1 cellular context compared by ENCODE assay signal in the genomic region with DNA sequence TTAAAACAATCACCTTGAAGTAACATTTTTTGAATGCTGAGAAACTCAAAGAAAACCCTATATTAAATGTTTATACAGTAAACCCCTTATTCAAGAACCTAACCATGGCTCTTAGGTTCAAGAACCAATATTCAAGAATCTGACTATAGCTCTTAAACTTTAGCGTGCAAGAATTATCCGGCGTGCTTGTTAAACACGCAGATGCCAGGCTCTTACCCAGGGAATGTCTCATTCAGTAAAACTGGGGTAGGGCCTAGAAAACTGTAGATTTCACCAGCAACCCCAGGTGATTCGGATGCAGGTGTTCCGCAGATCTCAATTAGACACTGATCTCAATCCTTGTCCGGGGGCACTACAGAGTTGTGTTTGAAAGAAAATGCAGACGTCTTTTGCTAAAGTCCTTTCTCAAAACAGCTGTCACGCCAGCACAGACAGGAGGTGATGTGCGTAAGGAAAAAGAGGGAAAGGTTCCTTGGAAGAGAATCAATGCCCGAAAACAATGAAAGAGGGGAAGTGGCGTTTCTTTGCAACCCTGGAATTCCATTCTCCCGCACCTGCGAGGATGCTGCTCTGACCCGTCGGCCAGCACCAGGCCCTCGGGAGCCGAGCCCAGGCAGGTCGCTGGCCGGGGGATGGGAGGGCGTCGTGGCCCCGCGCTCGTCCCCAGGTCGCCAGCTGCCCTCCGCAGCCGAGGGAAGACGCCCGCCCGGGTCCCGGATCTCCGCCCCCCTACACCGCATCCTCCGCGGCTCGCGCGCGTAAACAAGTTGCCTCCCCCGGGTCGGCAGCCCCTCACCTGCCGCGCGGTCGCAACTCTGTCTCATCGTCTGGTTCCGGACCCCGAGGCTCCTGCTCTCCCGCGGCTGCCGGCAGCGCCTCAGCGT.
TF ChIP-seq lines count a peak whose summit lies in the region.

No MANE protein-coding gene starts in this region.

TF ChIP-seq in K562, 482 proteins besides CTCF, POLR2A, EP300 and RAD21 (continued from another document and continues in another):
- TF ChIP-seq, protein P1, sequence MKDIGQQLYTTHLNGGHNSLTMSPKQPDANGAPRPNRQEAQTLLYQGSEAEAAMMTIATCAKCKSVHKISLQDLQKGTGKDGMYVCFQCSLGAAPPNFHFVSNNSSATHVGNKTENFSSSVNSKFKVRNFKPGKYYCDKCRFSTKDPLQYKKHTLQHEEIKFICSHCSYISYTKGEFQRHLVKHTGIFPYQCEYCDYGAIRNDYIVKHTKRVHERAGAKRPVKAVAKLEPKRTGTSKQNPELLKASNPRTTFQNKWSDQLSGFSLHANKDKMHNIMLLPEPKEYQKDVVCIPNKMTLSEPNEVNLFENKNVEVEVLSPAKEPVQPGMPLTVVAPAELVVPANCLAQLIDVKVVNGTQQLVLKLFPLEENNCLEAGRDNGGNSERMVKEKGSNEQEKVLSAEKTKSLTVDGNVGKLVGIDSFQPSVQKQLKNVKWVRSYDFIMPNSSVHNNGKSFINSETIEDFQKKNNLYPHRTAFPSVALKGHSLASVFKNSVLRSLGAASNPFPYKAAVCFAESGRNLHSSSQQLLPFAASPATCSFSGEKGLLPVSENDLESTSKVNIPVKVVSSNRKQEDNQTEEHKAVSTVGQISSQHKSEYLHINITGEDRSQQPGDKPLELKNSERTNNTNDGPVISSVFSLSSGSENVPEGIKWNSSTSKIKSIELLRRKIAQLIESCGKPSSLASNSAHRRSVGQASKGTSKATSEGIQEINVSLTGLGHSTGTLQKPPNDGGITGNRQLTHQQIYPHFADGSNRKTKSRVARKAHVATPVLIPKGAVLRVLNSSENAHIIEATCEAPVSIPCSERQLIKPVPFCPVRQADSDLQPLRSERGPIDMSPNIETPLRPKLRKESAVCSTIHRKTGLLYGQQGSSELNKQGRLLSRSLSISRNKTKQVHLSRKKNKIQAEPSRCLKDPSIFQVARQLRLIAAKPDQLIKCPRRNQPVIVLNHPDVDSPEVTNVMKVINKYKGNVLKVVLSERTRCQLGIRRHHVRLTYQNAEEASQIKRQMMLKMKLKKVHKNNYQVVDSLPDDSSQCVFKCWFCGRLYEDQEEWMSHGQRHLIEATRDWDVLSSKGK (CRISPR knock-in tag; IDR thresholded peaks at IDR 0.05): no peak
- TF ChIP-seq EP400 (IDR thresholded peaks at IDR 0.05) (no peak), ARID2 (IDR thresholded peaks at IDR 0.05) (no peak), ZNF133 (CRISPR knock-in tag; IDR thresholded peaks at IDR 0.05) (no peak), MBD2 (IDR thresholded peaks at IDR 0.05; ENCODE audit: borderline replicate concordance, low read depth) (no peak), NCOR1 (IDR thresholded peaks at IDR 0.05) (no peak), TBP (optimal IDR thresholded peaks at IDR 0.05; ENCODE audit: low read depth, low read length) (no peak), KAT7 (CRISPR knock-in tag; IDR thresholded peaks at IDR 0.05; ENCODE audit: borderline replicate concordance) (peak; percentile 95; the same call in 1 of the 2 replicates), ZNF431 (CRISPR knock-in tag; IDR thresholded peaks at IDR 0.05) (no peak), RBM25 (IDR thresholded peaks at IDR 0.05; ENCODE audit: low read depth, low read length, severe bottlenecking) (no peak), SMAD1 (IDR thresholded peaks at IDR 0.05; ENCODE audit: low read depth, low read length, partially characterized antibody) (no peak), CHD1 (IDR thresholded peaks at IDR 0.05; ENCODE audit: low read length) (peak; percentile 25), CREB1 (IDR thresholded peaks at IDR 0.05) (no peak), CREB1 (CRISPR knock-in tag; IDR thresholded peaks at IDR 0.05) (no peak), RUNX1 (IDR thresholded peaks at IDR 0.05; ENCODE audit: low read depth) (no peak), PML (IDR thresholded peaks at IDR 0.05; ENCODE audit: low read length) (0 out of 2 replicates have a peak, but pooled peaks have one; percentile 1), PRPF4 (IDR thresholded peaks at IDR 0.05; ENCODE audit: insufficient read depth, low read depth, low read length, poor library complexity, severe bottlenecking) (no peak), EGR1 (conservative IDR thresholded peaks at IDR 0.05) (peak; percentile 38), ZNF146 (CRISPR knock-in tag; IDR thresholded peaks at IDR 0.05; ENCODE audit: unreplicated experiment) (no peak), GABPB1 (CRISPR knock-in tag; IDR thresholded peaks at IDR 0.05) (peak; percentile 3; the same call in 1 of the 2 replicates), ZNF263 (CRISPR knock-in tag; IDR thresholded peaks at IDR 0.05; ENCODE audit: borderline replicate concordance) (no peak), C11orf30 (IDR thresholded peaks at IDR 0.05; ENCODE audit: low read depth) (no peak), SAFB (IDR thresholded peaks at IDR 0.05; ENCODE audit: borderline replicate concordance, low read depth, low read length) (peak; percentile 19; the same call in 1 of the 2 replicates), NFRKB (IDR thresholded peaks at IDR 0.05; ENCODE audit: low read depth) (no peak)
- TF ChIP-seq, protein P2, sequence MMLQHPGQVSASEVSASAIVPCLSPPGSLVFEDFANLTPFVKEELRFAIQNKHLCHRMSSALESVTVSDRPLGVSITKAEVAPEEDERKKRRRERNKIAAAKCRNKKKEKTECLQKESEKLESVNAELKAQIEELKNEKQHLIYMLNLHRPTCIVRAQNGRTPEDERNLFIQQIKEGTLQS (IDR thresholded peaks at IDR 0.05): no peak
- TF ChIP-seq, protein P2 (CRISPR knock-in tag; conservative IDR thresholded peaks at IDR 0.05): no peak
- TF ChIP-seq, protein P3, sequence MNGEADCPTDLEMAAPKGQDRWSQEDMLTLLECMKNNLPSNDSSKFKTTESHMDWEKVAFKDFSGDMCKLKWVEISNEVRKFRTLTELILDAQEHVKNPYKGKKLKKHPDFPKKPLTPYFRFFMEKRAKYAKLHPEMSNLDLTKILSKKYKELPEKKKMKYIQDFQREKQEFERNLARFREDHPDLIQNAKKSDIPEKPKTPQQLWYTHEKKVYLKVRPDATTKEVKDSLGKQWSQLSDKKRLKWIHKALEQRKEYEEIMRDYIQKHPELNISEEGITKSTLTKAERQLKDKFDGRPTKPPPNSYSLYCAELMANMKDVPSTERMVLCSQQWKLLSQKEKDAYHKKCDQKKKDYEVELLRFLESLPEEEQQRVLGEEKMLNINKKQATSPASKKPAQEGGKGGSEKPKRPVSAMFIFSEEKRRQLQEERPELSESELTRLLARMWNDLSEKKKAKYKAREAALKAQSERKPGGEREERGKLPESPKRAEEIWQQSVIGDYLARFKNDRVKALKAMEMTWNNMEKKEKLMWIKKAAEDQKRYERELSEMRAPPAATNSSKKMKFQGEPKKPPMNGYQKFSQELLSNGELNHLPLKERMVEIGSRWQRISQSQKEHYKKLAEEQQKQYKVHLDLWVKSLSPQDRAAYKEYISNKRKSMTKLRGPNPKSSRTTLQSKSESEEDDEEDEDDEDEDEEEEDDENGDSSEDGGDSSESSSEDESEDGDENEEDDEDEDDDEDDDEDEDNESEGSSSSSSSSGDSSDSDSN (IDR thresholded peaks at IDR 0.05; ENCODE audit: borderline replicate concordance in 1 of 2, low read depth in 2 of 2, low read length in 2 of 2): peak in 1 of 2 experiments; percentile 57; a peak in 1 of 4 replicates
- TF ChIP-seq, protein P4, sequence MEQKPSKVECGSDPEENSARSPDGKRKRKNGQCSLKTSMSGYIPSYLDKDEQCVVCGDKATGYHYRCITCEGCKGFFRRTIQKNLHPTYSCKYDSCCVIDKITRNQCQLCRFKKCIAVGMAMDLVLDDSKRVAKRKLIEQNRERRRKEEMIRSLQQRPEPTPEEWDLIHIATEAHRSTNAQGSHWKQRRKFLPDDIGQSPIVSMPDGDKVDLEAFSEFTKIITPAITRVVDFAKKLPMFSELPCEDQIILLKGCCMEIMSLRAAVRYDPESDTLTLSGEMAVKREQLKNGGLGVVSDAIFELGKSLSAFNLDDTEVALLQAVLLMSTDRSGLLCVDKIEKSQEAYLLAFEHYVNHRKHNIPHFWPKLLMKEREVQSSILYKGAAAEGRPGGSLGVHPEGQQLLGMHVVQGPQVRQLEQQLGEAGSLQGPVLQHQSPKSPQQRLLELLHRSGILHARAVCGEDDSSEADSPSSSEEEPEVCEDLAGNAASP (IDR thresholded peaks at IDR 0.05): no peak
- TF ChIP-seq, protein P5, sequence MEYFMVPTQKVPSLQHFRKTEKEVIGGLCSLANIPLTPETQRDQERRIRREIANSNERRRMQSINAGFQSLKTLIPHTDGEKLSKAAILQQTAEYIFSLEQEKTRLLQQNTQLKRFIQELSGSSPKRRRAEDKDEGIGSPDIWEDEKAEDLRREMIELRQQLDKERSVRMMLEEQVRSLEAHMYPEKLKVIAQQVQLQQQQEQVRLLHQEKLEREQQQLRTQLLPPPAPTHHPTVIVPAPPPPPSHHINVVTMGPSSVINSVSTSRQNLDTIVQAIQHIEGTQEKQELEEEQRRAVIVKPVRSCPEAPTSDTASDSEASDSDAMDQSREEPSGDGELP (CRISPR knock-in tag; IDR thresholded peaks at IDR 0.05; ENCODE audit: borderline replicate concordance): 0 out of 2 replicates have a peak, but pooled peaks have one; percentile 15
- TF ChIP-seq, protein P6, sequence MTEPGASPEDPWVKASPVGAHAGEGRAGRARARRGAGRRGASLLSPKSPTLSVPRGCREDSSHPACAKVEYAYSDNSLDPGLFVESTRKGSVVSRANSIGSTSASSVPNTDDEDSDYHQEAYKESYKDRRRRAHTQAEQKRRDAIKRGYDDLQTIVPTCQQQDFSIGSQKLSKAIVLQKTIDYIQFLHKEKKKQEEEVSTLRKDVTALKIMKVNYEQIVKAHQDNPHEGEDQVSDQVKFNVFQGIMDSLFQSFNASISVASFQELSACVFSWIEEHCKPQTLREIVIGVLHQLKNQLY (CRISPR knock-in tag; conservative IDR thresholded peaks at IDR 0.05): no peak
- TF ChIP-seq, protein P7, sequence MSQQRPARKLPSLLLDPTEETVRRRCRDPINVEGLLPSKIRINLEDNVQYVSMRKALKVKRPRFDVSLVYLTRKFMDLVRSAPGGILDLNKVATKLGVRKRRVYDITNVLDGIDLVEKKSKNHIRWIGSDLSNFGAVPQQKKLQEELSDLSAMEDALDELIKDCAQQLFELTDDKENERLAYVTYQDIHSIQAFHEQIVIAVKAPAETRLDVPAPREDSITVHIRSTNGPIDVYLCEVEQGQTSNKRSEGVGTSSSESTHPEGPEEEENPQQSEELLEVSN (IDR thresholded peaks at IDR 0.05; ENCODE audit: borderline replicate concordance in 1 of 2, extremely low read depth in 1 of 2, insufficient read depth in 1 of 2, insufficient read length in 1 of 2, low read depth in 1 of 2, low read length in 1 of 2, poor library complexity in 1 of 2, severe bottlenecking in 1 of 2): peak in 1 of 2 experiments; percentile 28
- TF ChIP-seq, protein P8, sequence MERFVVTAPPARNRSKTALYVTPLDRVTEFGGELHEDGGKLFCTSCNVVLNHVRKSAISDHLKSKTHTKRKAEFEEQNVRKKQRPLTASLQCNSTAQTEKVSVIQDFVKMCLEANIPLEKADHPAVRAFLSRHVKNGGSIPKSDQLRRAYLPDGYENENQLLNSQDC (CRISPR knock-in tag; IDR thresholded peaks at IDR 0.05): no peak
- TF ChIP-seq, protein P9, sequence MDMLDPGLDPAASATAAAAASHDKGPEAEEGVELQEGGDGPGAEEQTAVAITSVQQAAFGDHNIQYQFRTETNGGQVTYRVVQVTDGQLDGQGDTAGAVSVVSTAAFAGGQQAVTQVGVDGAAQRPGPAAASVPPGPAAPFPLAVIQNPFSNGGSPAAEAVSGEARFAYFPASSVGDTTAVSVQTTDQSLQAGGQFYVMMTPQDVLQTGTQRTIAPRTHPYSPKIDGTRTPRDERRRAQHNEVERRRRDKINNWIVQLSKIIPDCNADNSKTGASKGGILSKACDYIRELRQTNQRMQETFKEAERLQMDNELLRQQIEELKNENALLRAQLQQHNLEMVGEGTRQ (CRISPR knock-in tag; IDR thresholded peaks at IDR 0.05): 0 out of 2 replicates have a peak, but pooled peaks have one; percentile 9
- TF ChIP-seq, protein P10, sequence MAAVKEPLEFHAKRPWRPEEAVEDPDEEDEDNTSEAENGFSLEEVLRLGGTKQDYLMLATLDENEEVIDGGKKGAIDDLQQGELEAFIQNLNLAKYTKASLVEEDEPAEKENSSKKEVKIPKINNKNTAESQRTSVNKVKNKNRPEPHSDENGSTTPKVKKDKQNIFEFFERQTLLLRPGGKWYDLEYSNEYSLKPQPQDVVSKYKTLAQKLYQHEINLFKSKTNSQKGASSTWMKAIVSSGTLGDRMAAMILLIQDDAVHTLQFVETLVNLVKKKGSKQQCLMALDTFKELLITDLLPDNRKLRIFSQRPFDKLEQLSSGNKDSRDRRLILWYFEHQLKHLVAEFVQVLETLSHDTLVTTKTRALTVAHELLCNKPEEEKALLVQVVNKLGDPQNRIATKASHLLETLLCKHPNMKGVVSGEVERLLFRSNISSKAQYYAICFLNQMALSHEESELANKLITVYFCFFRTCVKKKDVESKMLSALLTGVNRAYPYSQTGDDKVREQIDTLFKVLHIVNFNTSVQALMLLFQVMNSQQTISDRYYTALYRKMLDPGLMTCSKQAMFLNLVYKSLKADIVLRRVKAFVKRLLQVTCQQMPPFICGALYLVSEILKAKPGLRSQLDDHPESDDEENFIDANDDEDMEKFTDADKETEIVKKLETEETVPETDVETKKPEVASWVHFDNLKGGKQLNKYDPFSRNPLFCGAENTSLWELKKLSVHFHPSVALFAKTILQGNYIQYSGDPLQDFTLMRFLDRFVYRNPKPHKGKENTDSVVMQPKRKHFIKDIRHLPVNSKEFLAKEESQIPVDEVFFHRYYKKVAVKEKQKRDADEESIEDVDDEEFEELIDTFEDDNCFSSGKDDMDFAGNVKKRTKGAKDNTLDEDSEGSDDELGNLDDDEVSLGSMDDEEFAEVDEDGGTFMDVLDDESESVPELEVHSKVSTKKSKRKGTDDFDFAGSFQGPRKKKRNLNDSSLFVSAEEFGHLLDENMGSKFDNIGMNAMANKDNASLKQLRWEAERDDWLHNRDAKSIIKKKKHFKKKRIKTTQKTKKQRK (IDR thresholded peaks at IDR 0.05; ENCODE audit: borderline replicate concordance, low read depth, low read length): no peak
- TF ChIP-seq, protein P11, sequence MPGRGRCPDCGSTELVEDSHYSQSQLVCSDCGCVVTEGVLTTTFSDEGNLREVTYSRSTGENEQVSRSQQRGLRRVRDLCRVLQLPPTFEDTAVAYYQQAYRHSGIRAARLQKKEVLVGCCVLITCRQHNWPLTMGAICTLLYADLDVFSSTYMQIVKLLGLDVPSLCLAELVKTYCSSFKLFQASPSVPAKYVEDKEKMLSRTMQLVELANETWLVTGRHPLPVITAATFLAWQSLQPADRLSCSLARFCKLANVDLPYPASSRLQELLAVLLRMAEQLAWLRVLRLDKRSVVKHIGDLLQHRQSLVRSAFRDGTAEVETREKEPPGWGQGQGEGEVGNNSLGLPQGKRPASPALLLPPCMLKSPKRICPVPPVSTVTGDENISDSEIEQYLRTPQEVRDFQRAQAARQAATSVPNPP (IDR thresholded peaks at IDR 0.05; ENCODE audit: borderline replicate concordance, insufficient read depth, insufficient read length): no peak
